1 cellular context compared by ENCODE assay signal in genomic region chr4:76803522-76803921, GRCh38.
TF ChIP-seq lines count a peak whose summit lies in the region.

No MANE protein-coding gene starts in this region.

TF ChIP-seq in K562, 482 proteins besides CTCF, POLR2A, EP300 and RAD21 (continued from another document and continues in another):
- TF ChIP-seq BRCA1 (IDR thresholded peaks at IDR 0.05) (no peak), BRCA1 (CRISPR knock-in tag; IDR thresholded peaks at IDR 0.05) (no peak), MTF1 (CRISPR knock-in tag; IDR thresholded peaks at IDR 0.05; ENCODE audit: borderline replicate concordance) (no peak), ZEB2 (IDR thresholded peaks at IDR 0.05) (0 out of 2 replicates have a peak, but pooled peaks have one; percentile 20), ZNF133 (CRISPR knock-in tag; IDR thresholded peaks at IDR 0.05) (no peak), MYC (IDR thresholded peaks at IDR 0.05; ENCODE audit: low read depth, low read length) (no peak), MYC (CRISPR knock-in tag; IDR thresholded peaks at IDR 0.05; ENCODE audit: borderline replicate concordance, low read depth) (no peak), RFX7 (CRISPR knock-in tag; IDR thresholded peaks at IDR 0.05) (no peak), SMAD4 (CRISPR knock-in tag; conservative IDR thresholded peaks at IDR 0.05) (peak; percentile 68), KLF13 (tag; IDR thresholded peaks at IDR 0.05; ENCODE audit: borderline replicate concordance, low read depth) (no peak), ARNT (IDR thresholded peaks at IDR 0.05) (no peak), EGR1 (conservative IDR thresholded peaks at IDR 0.05) (no peak), CHCHD3 (CRISPR knock-in tag; IDR thresholded peaks at IDR 0.05) (no peak), MXD1 (CRISPR knock-in tag; IDR thresholded peaks at IDR 0.05; ENCODE audit: borderline replicate concordance, poor library complexity, severe bottlenecking) (no peak), ZNF780A (CRISPR knock-in tag; IDR thresholded peaks at IDR 0.05) (no peak), ZNF584 (CRISPR knock-in tag; IDR thresholded peaks at IDR 0.05; ENCODE audit: low read depth) (no peak), STAT5A (IDR thresholded peaks at IDR 0.05; ENCODE audit: borderline replicate concordance, low read length) (peak; percentile 32; the same call in 1 of the 2 replicates), ZBTB17 (CRISPR knock-in tag; IDR thresholded peaks at IDR 0.05) (no peak), CSDE1 (IDR thresholded peaks at IDR 0.05) (no peak), ZFP1 (CRISPR knock-in tag; IDR thresholded peaks at IDR 0.05) (no peak), SIN3B (IDR thresholded peaks at IDR 0.05; ENCODE audit: low read depth) (no peak), SMARCA5 (IDR thresholded peaks at IDR 0.05) (no peak), SMARCC2 (IDR thresholded peaks at IDR 0.05; ENCODE audit: low read depth) (no peak), LCOR (CRISPR knock-in tag; IDR thresholded peaks at IDR 0.05) (no peak), TCF7L2 (IDR thresholded peaks at IDR 0.05; ENCODE audit: low read depth, low read length) (no peak), ZNF175 (CRISPR knock-in tag; IDR thresholded peaks at IDR 0.05; ENCODE audit: low read depth) (no peak), ZNF764 (CRISPR knock-in tag; IDR thresholded peaks at IDR 0.05; ENCODE audit: low read depth) (no peak), HCFC1 (IDR thresholded peaks at IDR 0.05; ENCODE audit: low read depth, low read length) (no peak), SRF (CRISPR knock-in tag; IDR thresholded peaks at IDR 0.05) (no peak), HDAC2 (IDR thresholded peaks at IDR 0.05) (no peak), JUNB (CRISPR knock-in tag; conservative IDR thresholded peaks at IDR 0.05) (no peak), ZNF583 (CRISPR knock-in tag; IDR thresholded peaks at IDR 0.05) (no peak), NFRKB (IDR thresholded peaks at IDR 0.05; ENCODE audit: low read depth) (no peak), ZBTB8A (IDR thresholded peaks at IDR 0.05; ENCODE audit: partially characterized antibody) (no peak), CHD1 (IDR thresholded peaks at IDR 0.05; ENCODE audit: low read length) (no peak), ZNF23 (CRISPR knock-in tag; IDR thresholded peaks at IDR 0.05) (no peak), PHF8 (IDR thresholded peaks at IDR 0.05; ENCODE audit: borderline replicate concordance, low read length) (no peak), DACH1 (IDR thresholded peaks at IDR 0.05; ENCODE audit: partially characterized antibody) (no peak), CBFA2T2 (conservative IDR thresholded peaks at IDR 0.05) (peak; percentile 47; the same call in 1 of the 2 replicates), TSHZ1 (CRISPR knock-in tag; IDR thresholded peaks at IDR 0.05) (no peak), ZNF77 (CRISPR knock-in tag; IDR thresholded peaks at IDR 0.05) (no peak), NR2F6 (CRISPR knock-in tag; IDR thresholded peaks at IDR 0.05) (no peak)
- TF ChIP-seq, protein P1, sequence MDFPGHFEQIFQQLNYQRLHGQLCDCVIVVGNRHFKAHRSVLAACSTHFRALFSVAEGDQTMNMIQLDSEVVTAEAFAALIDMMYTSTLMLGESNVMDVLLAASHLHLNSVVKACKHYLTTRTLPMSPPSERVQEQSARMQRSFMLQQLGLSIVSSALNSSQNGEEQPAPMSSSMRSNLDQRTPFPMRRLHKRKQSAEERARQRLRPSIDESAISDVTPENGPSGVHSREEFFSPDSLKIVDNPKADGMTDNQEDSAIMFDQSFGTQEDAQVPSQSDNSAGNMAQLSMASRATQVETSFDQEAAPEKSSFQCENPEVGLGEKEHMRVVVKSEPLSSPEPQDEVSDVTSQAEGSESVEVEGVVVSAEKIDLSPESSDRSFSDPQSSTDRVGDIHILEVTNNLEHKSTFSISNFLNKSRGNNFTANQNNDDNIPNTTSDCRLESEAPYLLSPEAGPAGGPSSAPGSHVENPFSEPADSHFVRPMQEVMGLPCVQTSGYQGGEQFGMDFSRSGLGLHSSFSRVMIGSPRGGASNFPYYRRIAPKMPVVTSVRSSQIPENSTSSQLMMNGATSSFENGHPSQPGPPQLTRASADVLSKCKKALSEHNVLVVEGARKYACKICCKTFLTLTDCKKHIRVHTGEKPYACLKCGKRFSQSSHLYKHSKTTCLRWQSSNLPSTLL (IDR thresholded peaks at IDR 0.05), result no peak
- TF ChIP-seq, protein P2, sequence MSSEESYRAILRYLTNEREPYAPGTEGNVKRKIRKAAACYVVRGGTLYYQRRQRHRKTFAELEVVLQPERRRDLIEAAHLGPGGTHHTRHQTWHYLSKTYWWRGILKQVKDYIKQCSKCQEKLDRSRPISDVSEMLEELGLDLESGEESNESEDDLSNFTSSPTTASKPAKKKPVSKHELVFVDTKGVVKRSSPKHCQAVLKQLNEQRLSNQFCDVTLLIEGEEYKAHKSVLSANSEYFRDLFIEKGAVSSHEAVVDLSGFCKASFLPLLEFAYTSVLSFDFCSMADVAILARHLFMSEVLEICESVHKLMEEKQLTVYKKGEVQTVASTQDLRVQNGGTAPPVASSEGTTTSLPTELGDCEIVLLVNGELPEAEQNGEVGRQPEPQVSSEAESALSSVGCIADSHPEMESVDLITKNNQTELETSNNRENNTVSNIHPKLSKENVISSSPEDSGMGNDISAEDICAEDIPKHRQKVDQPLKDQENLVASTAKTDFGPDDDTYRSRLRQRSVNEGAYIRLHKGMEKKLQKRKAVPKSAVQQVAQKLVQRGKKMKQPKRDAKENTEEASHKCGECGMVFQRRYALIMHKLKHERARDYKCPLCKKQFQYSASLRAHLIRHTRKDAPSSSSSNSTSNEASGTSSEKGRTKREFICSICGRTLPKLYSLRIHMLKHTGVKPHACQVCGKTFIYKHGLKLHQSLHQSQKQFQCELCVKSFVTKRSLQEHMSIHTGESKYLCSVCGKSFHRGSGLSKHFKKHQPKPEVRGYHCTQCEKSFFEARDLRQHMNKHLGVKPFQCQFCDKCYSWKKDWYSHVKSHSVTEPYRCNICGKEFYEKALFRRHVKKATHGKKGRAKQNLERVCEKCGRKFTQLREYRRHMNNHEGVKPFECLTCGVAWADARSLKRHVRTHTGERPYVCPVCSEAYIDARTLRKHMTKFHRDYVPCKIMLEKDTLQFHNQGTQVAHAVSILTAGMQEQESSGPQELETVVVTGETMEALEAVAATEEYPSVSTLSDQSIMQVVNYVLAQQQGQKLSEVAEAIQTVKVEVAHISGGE (CRISPR knock-in tag; IDR thresholded peaks at IDR 0.05), result no peak
- TF ChIP-seq, protein P3, sequence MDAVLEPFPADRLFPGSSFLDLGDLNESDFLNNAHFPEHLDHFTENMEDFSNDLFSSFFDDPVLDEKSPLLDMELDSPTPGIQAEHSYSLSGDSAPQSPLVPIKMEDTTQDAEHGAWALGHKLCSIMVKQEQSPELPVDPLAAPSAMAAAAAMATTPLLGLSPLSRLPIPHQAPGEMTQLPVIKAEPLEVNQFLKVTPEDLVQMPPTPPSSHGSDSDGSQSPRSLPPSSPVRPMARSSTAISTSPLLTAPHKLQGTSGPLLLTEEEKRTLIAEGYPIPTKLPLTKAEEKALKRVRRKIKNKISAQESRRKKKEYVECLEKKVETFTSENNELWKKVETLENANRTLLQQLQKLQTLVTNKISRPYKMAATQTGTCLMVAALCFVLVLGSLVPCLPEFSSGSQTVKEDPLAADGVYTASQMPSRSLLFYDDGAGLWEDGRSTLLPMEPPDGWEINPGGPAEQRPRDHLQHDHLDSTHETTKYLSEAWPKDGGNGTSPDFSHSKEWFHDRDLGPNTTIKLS (IDR thresholded peaks at IDR 0.05; ENCODE audit: borderline replicate concordance, low read depth), result no peak
- TF ChIP-seq, protein P4, sequence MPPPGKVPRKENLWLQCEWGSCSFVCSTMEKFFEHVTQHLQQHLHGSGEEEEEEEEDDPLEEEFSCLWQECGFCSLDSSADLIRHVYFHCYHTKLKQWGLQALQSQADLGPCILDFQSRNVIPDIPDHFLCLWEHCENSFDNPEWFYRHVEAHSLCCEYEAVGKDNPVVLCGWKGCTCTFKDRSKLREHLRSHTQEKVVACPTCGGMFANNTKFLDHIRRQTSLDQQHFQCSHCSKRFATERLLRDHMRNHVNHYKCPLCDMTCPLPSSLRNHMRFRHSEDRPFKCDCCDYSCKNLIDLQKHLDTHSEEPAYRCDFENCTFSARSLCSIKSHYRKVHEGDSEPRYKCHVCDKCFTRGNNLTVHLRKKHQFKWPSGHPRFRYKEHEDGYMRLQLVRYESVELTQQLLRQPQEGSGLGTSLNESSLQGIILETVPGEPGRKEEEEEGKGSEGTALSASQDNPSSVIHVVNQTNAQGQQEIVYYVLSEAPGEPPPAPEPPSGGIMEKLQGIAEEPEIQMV (tag; conservative IDR thresholded peaks at IDR 0.05; ENCODE audit: low read depth), result no peak
- TF ChIP-seq, protein P5, sequence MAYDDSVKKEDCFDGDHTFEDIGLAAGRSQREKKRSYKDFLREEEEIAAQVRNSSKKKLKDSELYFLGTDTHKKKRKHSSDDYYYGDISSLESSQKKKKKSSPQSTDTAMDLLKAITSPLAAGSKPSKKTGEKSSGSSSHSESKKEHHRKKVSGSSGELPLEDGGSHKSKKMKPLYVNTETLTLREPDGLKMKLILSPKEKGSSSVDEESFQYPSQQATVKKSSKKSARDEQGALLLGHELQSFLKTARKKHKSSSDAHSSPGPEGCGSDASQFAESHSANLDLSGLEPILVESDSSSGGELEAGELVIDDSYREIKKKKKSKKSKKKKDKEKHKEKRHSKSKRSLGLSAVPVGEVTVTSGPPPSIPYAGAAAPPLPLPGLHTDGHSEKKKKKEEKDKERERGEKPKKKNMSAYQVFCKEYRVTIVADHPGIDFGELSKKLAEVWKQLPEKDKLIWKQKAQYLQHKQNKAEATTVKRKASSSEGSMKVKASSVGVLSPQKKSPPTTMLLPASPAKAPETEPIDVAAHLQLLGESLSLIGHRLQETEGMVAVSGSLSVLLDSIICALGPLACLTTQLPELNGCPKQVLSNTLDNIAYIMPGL (CRISPR knock-in tag; IDR thresholded peaks at IDR 0.05), result no peak
- TF ChIP-seq, protein P6, sequence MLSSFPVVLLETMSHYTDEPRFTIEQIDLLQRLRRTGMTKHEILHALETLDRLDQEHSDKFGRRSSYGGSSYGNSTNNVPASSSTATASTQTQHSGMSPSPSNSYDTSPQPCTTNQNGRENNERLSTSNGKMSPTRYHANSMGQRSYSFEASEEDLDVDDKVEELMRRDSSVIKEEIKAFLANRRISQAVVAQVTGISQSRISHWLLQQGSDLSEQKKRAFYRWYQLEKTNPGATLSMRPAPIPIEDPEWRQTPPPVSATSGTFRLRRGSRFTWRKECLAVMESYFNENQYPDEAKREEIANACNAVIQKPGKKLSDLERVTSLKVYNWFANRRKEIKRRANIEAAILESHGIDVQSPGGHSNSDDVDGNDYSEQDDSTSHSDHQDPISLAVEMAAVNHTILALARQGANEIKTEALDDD (IDR thresholded peaks at IDR 0.05), result peak; percentile 80
- TF ChIP-seq, protein P7, sequence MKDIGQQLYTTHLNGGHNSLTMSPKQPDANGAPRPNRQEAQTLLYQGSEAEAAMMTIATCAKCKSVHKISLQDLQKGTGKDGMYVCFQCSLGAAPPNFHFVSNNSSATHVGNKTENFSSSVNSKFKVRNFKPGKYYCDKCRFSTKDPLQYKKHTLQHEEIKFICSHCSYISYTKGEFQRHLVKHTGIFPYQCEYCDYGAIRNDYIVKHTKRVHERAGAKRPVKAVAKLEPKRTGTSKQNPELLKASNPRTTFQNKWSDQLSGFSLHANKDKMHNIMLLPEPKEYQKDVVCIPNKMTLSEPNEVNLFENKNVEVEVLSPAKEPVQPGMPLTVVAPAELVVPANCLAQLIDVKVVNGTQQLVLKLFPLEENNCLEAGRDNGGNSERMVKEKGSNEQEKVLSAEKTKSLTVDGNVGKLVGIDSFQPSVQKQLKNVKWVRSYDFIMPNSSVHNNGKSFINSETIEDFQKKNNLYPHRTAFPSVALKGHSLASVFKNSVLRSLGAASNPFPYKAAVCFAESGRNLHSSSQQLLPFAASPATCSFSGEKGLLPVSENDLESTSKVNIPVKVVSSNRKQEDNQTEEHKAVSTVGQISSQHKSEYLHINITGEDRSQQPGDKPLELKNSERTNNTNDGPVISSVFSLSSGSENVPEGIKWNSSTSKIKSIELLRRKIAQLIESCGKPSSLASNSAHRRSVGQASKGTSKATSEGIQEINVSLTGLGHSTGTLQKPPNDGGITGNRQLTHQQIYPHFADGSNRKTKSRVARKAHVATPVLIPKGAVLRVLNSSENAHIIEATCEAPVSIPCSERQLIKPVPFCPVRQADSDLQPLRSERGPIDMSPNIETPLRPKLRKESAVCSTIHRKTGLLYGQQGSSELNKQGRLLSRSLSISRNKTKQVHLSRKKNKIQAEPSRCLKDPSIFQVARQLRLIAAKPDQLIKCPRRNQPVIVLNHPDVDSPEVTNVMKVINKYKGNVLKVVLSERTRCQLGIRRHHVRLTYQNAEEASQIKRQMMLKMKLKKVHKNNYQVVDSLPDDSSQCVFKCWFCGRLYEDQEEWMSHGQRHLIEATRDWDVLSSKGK (CRISPR knock-in tag; IDR thresholded peaks at IDR 0.05), result no peak
